ENCODE assay signal across 1 cellular context in genomic region chr1:161305872-161306519, GRCh38.
TF ChIP-seq lines count a peak whose summit lies in the region.

No MANE protein-coding gene starts in this region.

TF ChIP-seq in K562, 482 proteins besides CTCF, POLR2A, EP300 and RAD21 (continued from another document and continues in another):
- TF ChIP-seq ZBTB26 (CRISPR knock-in tag; IDR thresholded peaks at IDR 0.05) = no peak
- no peak for TF ChIP-seq NR3C1 (CRISPR knock-in tag; IDR thresholded peaks at IDR 0.05)
- no peak for TF ChIP-seq SNAPC5 (CRISPR knock-in tag; IDR thresholded peaks at IDR 0.05)
- no peak for TF ChIP-seq HDAC2 (IDR thresholded peaks at IDR 0.05)
- no peak for TF ChIP-seq FOSL1 (tag; conservative IDR thresholded peaks at IDR 0.05)
- TF ChIP-seq, protein P1, sequence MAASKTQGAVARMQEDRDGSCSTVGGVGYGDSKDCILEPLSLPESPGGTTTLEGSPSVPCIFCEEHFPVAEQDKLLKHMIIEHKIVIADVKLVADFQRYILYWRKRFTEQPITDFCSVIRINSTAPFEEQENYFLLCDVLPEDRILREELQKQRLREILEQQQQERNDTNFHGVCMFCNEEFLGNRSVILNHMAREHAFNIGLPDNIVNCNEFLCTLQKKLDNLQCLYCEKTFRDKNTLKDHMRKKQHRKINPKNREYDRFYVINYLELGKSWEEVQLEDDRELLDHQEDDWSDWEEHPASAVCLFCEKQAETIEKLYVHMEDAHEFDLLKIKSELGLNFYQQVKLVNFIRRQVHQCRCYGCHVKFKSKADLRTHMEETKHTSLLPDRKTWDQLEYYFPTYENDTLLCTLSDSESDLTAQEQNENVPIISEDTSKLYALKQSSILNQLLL (CRISPR knock-in tag; IDR thresholded peaks at IDR 0.05; ENCODE audit: borderline replicate concordance) = no peak
- TF ChIP-seq PCBP1 (IDR thresholded peaks at IDR 0.05; ENCODE audit: low read depth, low read length, poor library complexity, severe bottlenecking) = no peak
- TF ChIP-seq, protein P2, sequence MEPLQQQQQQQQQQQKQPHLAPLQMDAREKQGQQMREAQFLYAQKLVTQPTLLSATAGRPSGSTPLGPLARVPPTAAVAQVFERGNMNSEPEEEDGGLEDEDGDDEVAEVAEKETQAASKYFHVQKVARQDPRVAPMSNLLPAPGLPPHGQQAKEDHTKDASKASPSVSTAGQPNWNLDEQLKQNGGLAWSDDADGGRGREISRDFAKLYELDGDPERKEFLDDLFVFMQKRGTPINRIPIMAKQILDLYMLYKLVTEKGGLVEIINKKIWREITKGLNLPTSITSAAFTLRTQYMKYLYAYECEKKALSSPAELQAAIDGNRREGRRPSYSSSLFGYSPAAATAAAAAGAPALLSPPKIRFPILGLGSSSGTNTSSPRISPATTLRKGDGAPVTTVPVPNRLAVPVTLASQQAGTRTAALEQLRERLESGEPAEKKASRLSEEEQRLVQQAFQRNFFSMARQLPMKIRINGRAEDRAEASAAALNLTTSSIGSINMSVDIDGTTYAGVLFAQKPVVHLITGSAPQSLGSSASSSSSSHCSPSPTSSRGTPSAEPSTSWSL (CRISPR knock-in tag; IDR thresholded peaks at IDR 0.05; ENCODE audit: borderline replicate concordance) = no peak
- peak; percentile 25; the same call in 1 of the 2 replicates for TF ChIP-seq ATF7 (IDR thresholded peaks at IDR 0.05)
- TF ChIP-seq HNRNPH1 (optimal IDR thresholded peaks at IDR 0.05; ENCODE audit: low read depth, low read length) = no peak
- TF ChIP-seq CBX3 (IDR thresholded peaks at IDR 0.05; ENCODE audit: borderline replicate concordance in 1 of 2, low read length in 2 of 2) = no peak; a peak in 1 of 3 replicates
- no peak for TF ChIP-seq ZMIZ1 (IDR thresholded peaks at IDR 0.05; ENCODE audit: low read depth in 2 of 2, low read length in 2 of 2)
- no peak for TF ChIP-seq ZNF175 (CRISPR knock-in tag; IDR thresholded peaks at IDR 0.05; ENCODE audit: low read depth)
- TF ChIP-seq TCF7L2 (IDR thresholded peaks at IDR 0.05; ENCODE audit: low read depth, low read length) = no peak
- no peak for TF ChIP-seq MAFK (IDR thresholded peaks at IDR 0.05; ENCODE audit: low read length)
- TF ChIP-seq KLF1 (tag; IDR thresholded peaks at IDR 0.05) = no peak
- TF ChIP-seq SPI1 (IDR thresholded peaks at IDR 0.05; ENCODE audit: borderline replicate concordance, low read depth, low read length) = peak; percentile 56; the same call in 1 of the 2 replicates
- TF ChIP-seq TEAD2 (tag; IDR thresholded peaks at IDR 0.05) = no peak
- TF ChIP-seq MTA2 (IDR thresholded peaks at IDR 0.05; ENCODE audit: low read depth) = no peak
- TF ChIP-seq NFXL1 (CRISPR knock-in tag; IDR thresholded peaks at IDR 0.05) = no peak
- TF ChIP-seq, protein P3, sequence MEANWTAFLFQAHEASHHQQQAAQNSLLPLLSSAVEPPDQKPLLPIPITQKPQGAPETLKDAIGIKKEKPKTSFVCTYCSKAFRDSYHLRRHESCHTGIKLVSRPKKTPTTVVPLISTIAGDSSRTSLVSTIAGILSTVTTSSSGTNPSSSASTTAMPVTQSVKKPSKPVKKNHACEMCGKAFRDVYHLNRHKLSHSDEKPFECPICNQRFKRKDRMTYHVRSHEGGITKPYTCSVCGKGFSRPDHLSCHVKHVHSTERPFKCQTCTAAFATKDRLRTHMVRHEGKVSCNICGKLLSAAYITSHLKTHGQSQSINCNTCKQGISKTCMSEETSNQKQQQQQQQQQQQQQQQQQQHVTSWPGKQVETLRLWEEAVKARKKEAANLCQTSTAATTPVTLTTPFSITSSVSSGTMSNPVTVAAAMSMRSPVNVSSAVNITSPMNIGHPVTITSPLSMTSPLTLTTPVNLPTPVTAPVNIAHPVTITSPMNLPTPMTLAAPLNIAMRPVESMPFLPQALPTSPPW (CRISPR knock-in tag; IDR thresholded peaks at IDR 0.05) = peak; percentile 64; the same call in 1 of the 2 replicates
- TF ChIP-seq ZC3H11A (IDR thresholded peaks at IDR 0.05; ENCODE audit: low read depth, low read length) = no peak
- TF ChIP-seq, protein P4, sequence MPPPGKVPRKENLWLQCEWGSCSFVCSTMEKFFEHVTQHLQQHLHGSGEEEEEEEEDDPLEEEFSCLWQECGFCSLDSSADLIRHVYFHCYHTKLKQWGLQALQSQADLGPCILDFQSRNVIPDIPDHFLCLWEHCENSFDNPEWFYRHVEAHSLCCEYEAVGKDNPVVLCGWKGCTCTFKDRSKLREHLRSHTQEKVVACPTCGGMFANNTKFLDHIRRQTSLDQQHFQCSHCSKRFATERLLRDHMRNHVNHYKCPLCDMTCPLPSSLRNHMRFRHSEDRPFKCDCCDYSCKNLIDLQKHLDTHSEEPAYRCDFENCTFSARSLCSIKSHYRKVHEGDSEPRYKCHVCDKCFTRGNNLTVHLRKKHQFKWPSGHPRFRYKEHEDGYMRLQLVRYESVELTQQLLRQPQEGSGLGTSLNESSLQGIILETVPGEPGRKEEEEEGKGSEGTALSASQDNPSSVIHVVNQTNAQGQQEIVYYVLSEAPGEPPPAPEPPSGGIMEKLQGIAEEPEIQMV (tag; conservative IDR thresholded peaks at IDR 0.05; ENCODE audit: low read depth) = no peak
- TF ChIP-seq, protein P5, sequence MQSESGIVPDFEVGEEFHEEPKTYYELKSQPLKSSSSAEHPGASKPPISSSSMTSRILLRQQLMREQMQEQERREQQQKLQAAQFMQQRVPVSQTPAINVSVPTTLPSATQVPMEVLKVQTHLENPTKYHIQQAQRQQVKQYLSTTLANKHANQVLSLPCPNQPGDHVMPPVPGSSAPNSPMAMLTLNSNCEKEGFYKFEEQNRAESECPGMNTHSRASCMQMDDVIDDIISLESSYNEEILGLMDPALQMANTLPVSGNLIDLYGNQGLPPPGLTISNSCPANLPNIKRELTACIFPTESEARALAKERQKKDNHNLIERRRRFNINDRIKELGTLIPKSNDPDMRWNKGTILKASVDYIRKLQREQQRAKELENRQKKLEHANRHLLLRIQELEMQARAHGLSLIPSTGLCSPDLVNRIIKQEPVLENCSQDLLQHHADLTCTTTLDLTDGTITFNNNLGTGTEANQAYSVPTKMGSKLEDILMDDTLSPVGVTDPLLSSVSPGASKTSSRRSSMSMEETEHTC (IDR thresholded peaks at IDR 0.05) = no peak
- TF ChIP-seq, protein P6, sequence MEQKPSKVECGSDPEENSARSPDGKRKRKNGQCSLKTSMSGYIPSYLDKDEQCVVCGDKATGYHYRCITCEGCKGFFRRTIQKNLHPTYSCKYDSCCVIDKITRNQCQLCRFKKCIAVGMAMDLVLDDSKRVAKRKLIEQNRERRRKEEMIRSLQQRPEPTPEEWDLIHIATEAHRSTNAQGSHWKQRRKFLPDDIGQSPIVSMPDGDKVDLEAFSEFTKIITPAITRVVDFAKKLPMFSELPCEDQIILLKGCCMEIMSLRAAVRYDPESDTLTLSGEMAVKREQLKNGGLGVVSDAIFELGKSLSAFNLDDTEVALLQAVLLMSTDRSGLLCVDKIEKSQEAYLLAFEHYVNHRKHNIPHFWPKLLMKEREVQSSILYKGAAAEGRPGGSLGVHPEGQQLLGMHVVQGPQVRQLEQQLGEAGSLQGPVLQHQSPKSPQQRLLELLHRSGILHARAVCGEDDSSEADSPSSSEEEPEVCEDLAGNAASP (IDR thresholded peaks at IDR 0.05) = no peak
- TF ChIP-seq STAG1 (CRISPR knock-in tag; IDR thresholded peaks at IDR 0.05; ENCODE audit: borderline replicate concordance) = no peak
- TF ChIP-seq ESRRA (IDR thresholded peaks at IDR 0.05; ENCODE audit: borderline replicate concordance, low read depth) = no peak
- no peak for TF ChIP-seq MTA1 (IDR thresholded peaks at IDR 0.05; ENCODE audit: borderline replicate concordance)
- TF ChIP-seq, protein P7, sequence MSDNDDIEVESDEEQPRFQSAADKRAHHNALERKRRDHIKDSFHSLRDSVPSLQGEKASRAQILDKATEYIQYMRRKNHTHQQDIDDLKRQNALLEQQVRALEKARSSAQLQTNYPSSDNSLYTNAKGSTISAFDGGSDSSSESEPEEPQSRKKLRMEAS (CRISPR knock-in tag; IDR thresholded peaks at IDR 0.05) = no peak; the same call in 1 of the 2 replicates
- no peak; the same call in 1 of the 2 replicates for TF ChIP-seq MYC (IDR thresholded peaks at IDR 0.05; ENCODE audit: low read depth, low read length)
- no peak for TF ChIP-seq MYC (CRISPR knock-in tag; IDR thresholded peaks at IDR 0.05; ENCODE audit: borderline replicate concordance, low read depth)
- no peak for TF ChIP-seq SRSF9 (IDR thresholded peaks at IDR 0.05; ENCODE audit: borderline replicate concordance, low read depth, low read length)
- no peak for TF ChIP-seq KDM2B (CRISPR knock-in tag; IDR thresholded peaks at IDR 0.05)
- TF ChIP-seq XRCC3 (IDR thresholded peaks at IDR 0.05) = no peak
- TF ChIP-seq, protein P8, sequence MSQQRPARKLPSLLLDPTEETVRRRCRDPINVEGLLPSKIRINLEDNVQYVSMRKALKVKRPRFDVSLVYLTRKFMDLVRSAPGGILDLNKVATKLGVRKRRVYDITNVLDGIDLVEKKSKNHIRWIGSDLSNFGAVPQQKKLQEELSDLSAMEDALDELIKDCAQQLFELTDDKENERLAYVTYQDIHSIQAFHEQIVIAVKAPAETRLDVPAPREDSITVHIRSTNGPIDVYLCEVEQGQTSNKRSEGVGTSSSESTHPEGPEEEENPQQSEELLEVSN (IDR thresholded peaks at IDR 0.05; ENCODE audit: borderline replicate concordance in 1 of 2, extremely low read depth in 1 of 2, insufficient read depth in 1 of 2, insufficient read length in 1 of 2, low read depth in 1 of 2, low read length in 1 of 2, poor library complexity in 1 of 2, severe bottlenecking in 1 of 2) = no peak
- TF ChIP-seq IRF1 (CRISPR knock-in tag; IDR thresholded peaks at IDR 0.05; ENCODE audit: borderline replicate concordance) = no peak
- no peak for TF ChIP-seq SRF (CRISPR knock-in tag; IDR thresholded peaks at IDR 0.05)
- no peak for TF ChIP-seq BRF1 (IDR thresholded peaks at IDR 0.05; ENCODE audit: borderline replicate concordance, extremely low read depth, insufficient read length)
- TF ChIP-seq, protein P9, sequence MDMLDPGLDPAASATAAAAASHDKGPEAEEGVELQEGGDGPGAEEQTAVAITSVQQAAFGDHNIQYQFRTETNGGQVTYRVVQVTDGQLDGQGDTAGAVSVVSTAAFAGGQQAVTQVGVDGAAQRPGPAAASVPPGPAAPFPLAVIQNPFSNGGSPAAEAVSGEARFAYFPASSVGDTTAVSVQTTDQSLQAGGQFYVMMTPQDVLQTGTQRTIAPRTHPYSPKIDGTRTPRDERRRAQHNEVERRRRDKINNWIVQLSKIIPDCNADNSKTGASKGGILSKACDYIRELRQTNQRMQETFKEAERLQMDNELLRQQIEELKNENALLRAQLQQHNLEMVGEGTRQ (CRISPR knock-in tag; IDR thresholded peaks at IDR 0.05) = no peak
- peak in 1 of 3 experiments; percentile 80; a peak in 2 of 6 replicates for TF ChIP-seq ZBTB11 (CRISPR knock-in tag; IDR thresholded peaks at IDR 0.05)
